In the genomic region with DNA sequence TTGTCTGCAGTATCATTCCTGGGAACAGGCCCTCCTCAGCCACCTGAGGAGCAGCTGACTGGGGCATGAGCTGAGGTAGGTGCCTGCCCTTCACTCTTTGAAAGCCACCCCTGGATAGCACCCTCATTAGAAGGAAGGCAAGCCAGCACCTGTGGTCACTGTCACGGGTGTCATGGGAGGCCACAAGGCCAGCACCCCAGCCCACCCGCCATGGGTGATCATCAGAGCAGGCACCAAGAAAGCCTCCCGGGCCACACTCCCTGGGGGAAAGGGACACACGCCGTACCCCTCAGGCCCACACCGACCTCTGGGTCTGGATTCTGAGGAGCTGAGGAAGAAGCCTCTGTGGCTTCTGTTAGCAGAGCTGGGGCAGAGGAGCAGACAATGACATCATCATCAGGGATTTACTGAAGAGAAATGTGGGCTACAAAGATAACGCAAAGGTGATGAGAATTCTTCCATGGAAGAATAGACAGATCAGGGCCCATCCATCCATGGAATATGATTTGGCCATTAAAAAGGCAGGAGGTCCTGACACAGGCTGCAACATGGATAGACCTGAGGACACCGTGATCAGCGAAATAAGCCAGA, we compare ENCODE assay signal across 19 cellular contexts. TPM values are rescaled to one million over a fixed set of nuclear protein-coding genes. Genes with fewer than 3 reads are reported as not detected.
DNase-seq lines count a peak whose midpoint lies in the region; ATAC-seq and TF ChIP-seq lines count a peak whose summit lies in the region.
"Had no signal": no experiment of that assay in that cellular context is flagged by ENCODE, and none has a peak within 500 bp of the region (broad histone marks: within the 10 kb centered on the region; RNA-seq: fewer than 3 reads in every experiment).

No MANE protein-coding gene starts in this region.

- H3K27ac Mint-ChIP-seq in MCF 10A (ENCODE audit: low read depth, unreplicated experiment) (peak overlapping the region; percentile 56), endodermal cell (peak overlapping the region; percentile 64)
- H3K27ac Mint-ChIP-seq in activated CD4-positive, alpha-beta memory T cell treated with anti-CD3 and anti-CD28 coated beads for 36 hours = peak overlapping the region; percentile 34
- H3K27ac Mint-ChIP-seq in stimulated activated effector memory CD8-positive, alpha-beta T cell treated with anti-CD3 and anti-CD28 coated beads, Interleukin-12 subunit alpha, Interleukin-12 subunit beta, amount 100 ng/mL, for 72 hours = peak overlapping the region; percentile 74
- H3K27ac Mint-ChIP-seq: GM23338 had no signal

- no peak for DNase-seq in MCF 10A (ENCODE audit: unreplicated experiment)
- DNase-seq in mammary epithelial cell = no peak
- no peak for DNase-seq in activated CD4-positive, alpha-beta memory T cell treated with anti-CD3 and anti-CD28 coated beads for 36 hours
- DNase-seq in endodermal cell = no peak
- DNase-seq in stimulated activated effector memory CD8-positive, alpha-beta T cell treated with anti-CD3 and anti-CD28 coated beads, Interleukin-12 subunit alpha, Interleukin-12 subunit beta, amount 100 ng/mL, for 72 hours (ENCODE audit: low spot score in 2 of 2) = no peak
- no peak for DNase-seq in OCI-M1 (lab: John Stamatoyannopoulos, UW)
- no peak for DNase-seq in C1 segment of cervical spinal cord (lab: John Stamatoyannopoulos, UW)
- DNase-seq: activated CD4-positive, alpha-beta T cell treated with anti-CD3 and anti-CD28 coated beads, Interleukin-2, amount 50 U/mL, for 1 hour; amniotic stem cell; IMR-90; mesenchymal stem cell; NCI-H2171 treated with DMSO at 0.1 percent for 48 hours; NCI-H526 treated with DMSO at 0.1 percent for 48 hours; stimulated activated naive CD4-positive, alpha-beta T cell treated with Interleukin-2 at 50 U/mL for 16 hours had no signal

- no peaks in the 10 kb centered on the region for H4K20me1 ChIP-seq in mammary epithelial cell (ENCODE audit: insufficient read depth, low read length)

- dilution Hi-C loops in mammary epithelial cell (cut with HindIII; ENCODE audit: low sequenced_read_pairs) = no loop called here

- H3K27me3 Mint-ChIP-seq in MCF 10A (ENCODE audit: insufficient read depth, unreplicated experiment) (no peaks in the 10 kb centered on the region), endodermal cell (ENCODE audit: insufficient read depth) (no peaks in the 10 kb centered on the region)
- no peaks in the 10 kb centered on the region for H3K27me3 Mint-ChIP-seq in activated CD4-positive, alpha-beta memory T cell treated with anti-CD3 and anti-CD28 coated beads for 36 hours

- H2AFZ ChIP-seq in mammary epithelial cell (ENCODE audit: low read depth, low read length) = no peak overlapping the region
- H2AFZ ChIP-seq: GM23338, parathyroid adenoma had no signal

- no TSS peak for BruUV-seq in MCF 10A (replicated peaks; lab: Mats Ljungman, UMichigan)
- no TSS peak for BruUV-seq in mammary epithelial cell (replicated peaks; lab: Mats Ljungman, UMichigan)

- H3K4me2 ChIP-seq in mammary epithelial cell (ENCODE audit: insufficient read depth, low read depth, low read length) = no peak overlapping the region
- H3K4me2 ChIP-seq: GM23338 had no signal

- WGBS in mammary epithelial cell (ENCODE audit: low coverage, missing lambda C conversion rate) = 92% methylated on average over 7 of the region's 9 CpGs
- 95 to 96% methylated on average over 6 to 9 of the region's 9 CpGs for WGBS in endodermal cell (ENCODE audit: insufficient coverage in 1 of 2, insufficient read length in 1 of 2), 2 experiments

- H3K9me3 ChIP-seq in mammary epithelial cell (replicated peaks; ENCODE audit: insufficient read depth, low read length) = no peaks in the 10 kb centered on the region
- H3K9me3 ChIP-seq in endodermal cell (ENCODE audit: control insufficient read depth, low read length) = no peaks in the 10 kb centered on the region
- H3K9me3 ChIP-seq: tibial nerve had no signal

- no peak overlapping the region for H3K27ac ChIP-seq in mammary epithelial cell (ENCODE audit: insufficient read depth, low read depth, low read length)
- no peak overlapping the region for H3K27ac ChIP-seq in endodermal cell (ENCODE audit: low read depth, low read length)
- H3K27ac ChIP-seq: HL-60, parathyroid adenoma, tibial nerve had no signal

- H3K36me3 Mint-ChIP-seq in MCF 10A (ENCODE audit: insufficient read depth, unreplicated experiment) = peaks cover 88% of the 10 kb centered on the region
- peaks cover 53% of the 10 kb centered on the region for H3K36me3 Mint-ChIP-seq in activated CD4-positive, alpha-beta memory T cell treated with anti-CD3 and anti-CD28 coated beads for 36 hours
- peaks cover 53% of the 10 kb centered on the region for H3K36me3 Mint-ChIP-seq in endodermal cell (ENCODE audit: low read depth)
- H3K36me3 Mint-ChIP-seq in stimulated activated effector memory CD8-positive, alpha-beta T cell treated with anti-CD3 and anti-CD28 coated beads, Interleukin-12 subunit alpha, Interleukin-12 subunit beta, amount 100 ng/mL, for 72 hours = peaks cover 100% of the 10 kb centered on the region

- H3K36me3 ChIP-seq in mammary epithelial cell (ENCODE audit: insufficient read depth, low read length) (peaks cover 14% of the 10 kb centered on the region), endodermal cell (ENCODE audit: control insufficient read depth, insufficient read depth, low read length) (peaks cover 55% of the 10 kb centered on the region)

- H3K79me2 ChIP-seq in mammary epithelial cell (ENCODE audit: insufficient read depth, low read length) = peaks cover 4% of the 10 kb centered on the region
- H3K79me2 ChIP-seq: parathyroid adenoma had no signal

- H3K27me3 ChIP-seq in mammary epithelial cell (ENCODE audit: insufficient read depth, low read length) = no peaks in the 10 kb centered on the region
- H3K27me3 ChIP-seq in endodermal cell (ENCODE audit: control insufficient read depth, insufficient read depth, low read length, poor library complexity, severe bottlenecking) = no peaks in the 10 kb centered on the region
- H3K27me3 ChIP-seq: tibial nerve had no signal

- H3K9ac ChIP-seq in mammary epithelial cell (ENCODE audit: insufficient read depth, low read length) (no peak overlapping the region), endodermal cell (ENCODE audit: extremely low read depth, low read length, poor library complexity, severe bottlenecking) (no peak overlapping the region)
- H3K9ac ChIP-seq: parathyroid adenoma had no signal

- H3K4me3 ChIP-seq in mammary epithelial cell (replicated peaks in 1 of 3; ENCODE audit: insufficient read depth in 1 of 3, low read depth in 2 of 3, low read length in 3 of 3) (no peak overlapping the region), endodermal cell (ENCODE audit: low read length) (no peak overlapping the region)
- H3K4me3 ChIP-seq: GM23338, tibial nerve had no signal

- in situ Hi-C loops in mammary epithelial cell (cut with MboI; ENCODE audit: low sequenced_read_pairs in 2 of 2) = no loop called here

- POLR2A ChIA-PET in MCF 10A (lab: Yijun Ruan, JAX) = interaction anchor here (0.7 kb wide), 1 partner anchor 8 kb away, joined by 3 read pairs; no protein-coding TSS in a partner anchor
- POLR2A ChIA-PET in activated CD4-positive, alpha-beta memory T cell treated with anti-CD3 and anti-CD28 coated beads for 36 hours (lab: Charles Lee) = no interaction called here

- no peaks in the 10 kb centered on the region for H3K9me3 Mint-ChIP-seq in MCF 10A (ENCODE audit: unreplicated experiment)
- no peaks in the 10 kb centered on the region for H3K9me3 Mint-ChIP-seq in activated CD4-positive, alpha-beta memory T cell treated with anti-CD3 and anti-CD28 coated beads for 36 hours
- H3K9me3 Mint-ChIP-seq in endodermal cell = no peaks in the 10 kb centered on the region
- H3K9me3 Mint-ChIP-seq in stimulated activated effector memory CD8-positive, alpha-beta T cell treated with anti-CD3 and anti-CD28 coated beads, Interleukin-12 subunit alpha, Interleukin-12 subunit beta, amount 100 ng/mL, for 72 hours = no peaks in the 10 kb centered on the region
- H3K9me3 Mint-ChIP-seq: GM23338 had no signal

- CTCF ChIA-PET in MCF 10A (lab: Yijun Ruan, JAX) = interaction anchor here (0.7 to 1.5 kb wide), 6 partner anchors 12 to 328 kb away, joined by 3 to 4 read pairs (median 4); no protein-coding TSS in a partner anchor
- CTCF ChIA-PET in mammary epithelial cell (lab: Charles Lee; ENCODE audit: low non-redundant PET) = no interaction called here
- CTCF ChIA-PET in activated CD4-positive, alpha-beta memory T cell treated with anti-CD3 and anti-CD28 coated beads for 36 hours (lab: Charles Lee) = interaction anchor here (0.6 to 1.9 kb wide), 3 partner anchors 34 to 83 kb away, joined by 3 to 6 read pairs (median 4); no protein-coding TSS in a partner anchor

- H3K4me1 ChIP-seq in mammary epithelial cell (ENCODE audit: insufficient read depth, low read length) (peaks cover 16% of the 10 kb centered on the region), endodermal cell (ENCODE audit: control insufficient read depth, insufficient read depth, low read length) (no peaks in the 10 kb centered on the region)
- H3K4me1 ChIP-seq: parathyroid adenoma, tibial nerve had no signal

- TF ChIP-seq CTCF in MCF 10A (IDR thresholded peaks at IDR 0.05; ENCODE audit: unreplicated experiment) = no peak
- no peak for TF ChIP-seq CTCF in mammary epithelial cell (conservative IDR thresholded peaks at IDR 0.05 in 1 of 2, IDR thresholded peaks at IDR 0.05 in 1 of 2; ENCODE audit: extremely low read depth in 1 of 2, insufficient read depth in 1 of 2, low read depth in 1 of 2, low read length in 2 of 2)
- no peak for TF ChIP-seq CTCF in endodermal cell (conservative IDR thresholded peaks at IDR 0.05)

- H3K4me3 Mint-ChIP-seq in MCF 10A (ENCODE audit: unreplicated experiment) (no peak overlapping the region), endodermal cell (no peak overlapping the region)
- H3K4me3 Mint-ChIP-seq in activated CD4-positive, alpha-beta memory T cell treated with anti-CD3 and anti-CD28 coated beads for 36 hours = no peak overlapping the region
- H3K4me3 Mint-ChIP-seq in stimulated activated effector memory CD8-positive, alpha-beta T cell treated with anti-CD3 and anti-CD28 coated beads, Interleukin-12 subunit alpha, Interleukin-12 subunit beta, amount 100 ng/mL, for 72 hours = no peak overlapping the region
- H3K4me3 Mint-ChIP-seq: GM23338 had no signal

- intact Hi-C loops in MCF 10A (cut with micrococcal nuclease) (no loop called here), mammary epithelial cell (cut with micrococcal nuclease) (no loop called here)
- intact Hi-C loops in activated CD4-positive, alpha-beta memory T cell treated with anti-CD3 and anti-CD28 coated beads for 36 hours (cut with micrococcal nuclease) = no loop called here

- H3K4me1 Mint-ChIP-seq in MCF 10A (ENCODE audit: insufficient read depth, unreplicated experiment) = peaks cover 9% of the 10 kb centered on the region
- H3K4me1 Mint-ChIP-seq in activated CD4-positive, alpha-beta memory T cell treated with anti-CD3 and anti-CD28 coated beads for 36 hours (ENCODE audit: low read depth) = peaks cover 22% of the 10 kb centered on the region
- no peaks in the 10 kb centered on the region for H3K4me1 Mint-ChIP-seq in endodermal cell
- H3K4me1 Mint-ChIP-seq in stimulated activated effector memory CD8-positive, alpha-beta T cell treated with anti-CD3 and anti-CD28 coated beads, Interleukin-12 subunit alpha, Interleukin-12 subunit beta, amount 100 ng/mL, for 72 hours = peaks cover 34% of the 10 kb centered on the region
- H3K4me1 Mint-ChIP-seq: GM23338 had no signal

- ATAC-seq in stimulated activated effector memory CD8-positive, alpha-beta T cell treated with anti-CD3 and anti-CD28 coated beads, Interleukin-12 subunit alpha, Interleukin-12 subunit beta, amount 100 ng/mL, for 72 hours = no peak
- ATAC-seq: esophagus mucosa, GM23338 had no signal

RNA-seq across cellular contexts. Expression of gene NAP1L4, which starts 16.7 kb away (rescaled TPM):
- total RNA-seq in MCF 10A (2022) (103 TPM in 2 replicates), mammary epithelial cell (100 to 1,000 TPM in 1 of 2 donors, 10 to 100 TPM in 1; 89.2 to 153 TPM), endodermal cell (100 to 1,000 TPM; 198 to 206 TPM)
- polyA plus RNA-seq in mammary epithelial cell = 106 TPM
- 90.9 TPM for polyA minus RNA-seq in mammary epithelial cell
- total RNA-seq in activated CD4-positive, alpha-beta memory T cell treated with anti-CD3 and anti-CD28 coated beads for 36 hours = 100 to 1,000 TPM; 261 to 263 TPM
- polyA plus RNA-seq in endodermal cell (2013, experiment 1 of 2) = 171 TPM
- polyA plus RNA-seq in endodermal cell (2013, experiment 2 of 2) = 165 TPM

RNA-seq across cellular contexts. Expression of gene CARS1, which starts 48.4 kb away (rescaled TPM):
- total RNA-seq in MCF 10A (2022) (144 and 150 TPM in 2 replicates), mammary epithelial cell (100 to 1,000 TPM; 112 to 125 TPM), endodermal cell (10 to 100 TPM; 48.0 to 52.8 TPM)
- 66.3 TPM for polyA plus RNA-seq in mammary epithelial cell
- 32.1 TPM for polyA minus RNA-seq in mammary epithelial cell
- total RNA-seq in activated CD4-positive, alpha-beta memory T cell treated with anti-CD3 and anti-CD28 coated beads for 36 hours = 10 to 100 TPM; 94.7 to 97.5 TPM
- 59.6 TPM for polyA plus RNA-seq in endodermal cell (2013, experiment 1 of 2)
- polyA plus RNA-seq in endodermal cell (2013, experiment 2 of 2) = 35.9 TPM
